In the genomic region with DNA sequence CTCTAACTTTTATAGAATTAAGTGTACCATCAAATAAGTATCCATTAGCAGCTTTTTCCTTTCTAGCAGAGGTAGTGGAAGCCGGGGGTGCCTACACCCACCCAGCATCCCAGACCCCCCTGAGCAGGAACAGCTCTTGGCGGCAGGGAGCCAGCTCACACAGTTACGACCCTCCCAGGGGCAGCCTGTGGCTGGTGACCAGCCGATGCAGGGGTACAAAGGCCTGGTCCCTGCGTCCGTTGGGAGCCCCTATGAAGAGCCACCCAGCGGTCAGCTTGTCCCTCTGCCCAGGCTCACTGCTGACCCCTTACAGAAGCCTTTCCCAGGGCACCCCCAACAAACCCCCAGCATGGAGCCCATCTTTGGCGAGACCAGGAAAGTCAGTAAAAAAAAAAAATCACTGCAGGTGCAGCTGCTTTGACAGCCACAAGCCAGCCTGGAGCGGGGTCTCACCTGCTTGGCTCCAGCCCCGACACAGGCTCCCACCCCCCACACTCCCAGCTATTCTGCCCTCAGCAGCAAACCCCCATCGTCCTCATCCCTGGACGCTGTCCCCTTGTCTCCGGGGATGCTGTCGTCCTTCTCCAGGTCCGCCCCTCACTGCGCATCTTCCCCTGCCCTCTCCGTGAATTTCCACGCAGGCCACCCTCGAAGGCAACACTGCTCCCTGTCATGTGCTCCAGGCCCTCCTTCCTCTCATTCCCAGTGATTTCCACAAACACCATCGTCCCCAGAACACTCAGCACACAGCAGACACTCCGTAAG, we compare ENCODE assay signal across 31 cellular contexts. TPM values are rescaled to one million over a fixed set of nuclear protein-coding genes. Genes with fewer than 3 reads are reported as not detected.
DNase-seq lines count a peak whose midpoint lies in the region; ATAC-seq, FAIRE-seq and TF ChIP-seq lines count a peak whose summit lies in the region.
"Had no signal": no experiment of that assay in that cellular context is flagged by ENCODE, and none has a peak within 500 bp of the region (broad histone marks: within the 10 kb centered on the region; RNA-seq: fewer than 3 reads in every experiment).

No MANE protein-coding gene starts in this region.

- FAIRE-seq in kidney (lab: Jason Lieb, UNC): no peak
- FAIRE-seq: frontal cortex, TTC549 had no signal

- H2BK20ac ChIP-seq in H9 (ENCODE audit: low read depth, low read length, poor library complexity, severe bottlenecking): no peak overlapping the region

- no peaks in the 10 kb centered on the region for H4K20me1 ChIP-seq in H9 (ENCODE audit: control insufficient read depth, insufficient read depth, insufficient read length)

- no peaks in the 10 kb centered on the region for H3K79me2 ChIP-seq in H9 (ENCODE audit: insufficient read depth, low read length)

- no peak overlapping the region for H3K4me2 ChIP-seq in H9 (ENCODE audit: insufficient read depth, insufficient read length, low read length)

- no peak overlapping the region for H3K56ac ChIP-seq in H9 (ENCODE audit: insufficient read length, low read depth, low read length)

- no peak overlapping the region for H4K5ac ChIP-seq in H9 (ENCODE audit: insufficient read length, low read depth, low read length)

- H3K23ac ChIP-seq in H9 (ENCODE audit: insufficient read length, low read depth, low read length): no peak overlapping the region

- peaks cover 3% of the 10 kb centered on the region in 2 experiments for H3K9me3 Mint-ChIP-seq in H9
- H3K9me3 Mint-ChIP-seq in stimulated activated memory B cell treated with anti-CD40 and anti-IgM and Interleukin-4, amounts not matched to agents 10 μg/mL and 1 μg/mL and 100 μg/mL, for 72 hours: peaks cover 7% of the 10 kb centered on the region

- TF ChIP-seq CTCF in H9 (conservative IDR thresholded peaks at IDR 0.05) (no peak), kidney (IDR thresholded peaks at IDR 0.05; ENCODE audit: borderline replicate concordance, extremely low read depth, insufficient read depth) (no peak), spleen (IDR thresholded peaks at IDR 0.05 in 8 of 11, conservative IDR thresholded peaks at IDR 0.05 in 3 of 11) (no peak)

- no peak overlapping the region for H2BK5ac ChIP-seq in H9 (ENCODE audit: insufficient read length, low read length)

- ATAC-seq in HG02970 (IDR thresholded peaks at IDR 0.05; ENCODE audit: low FRiP score, unreplicated experiment): no peak
- ATAC-seq in stimulated activated memory B cell treated with anti-CD40 and anti-IgM and Interleukin-4, amounts not matched to agents 10 μg/mL and 1 μg/mL and 100 μg/mL, for 72 hours: no peak
- ATAC-seq: activated CD8-positive, alpha-beta memory T cell treated with anti-CD3 and anti-CD28 coated beads, Interleukin-2, amount 10 ng/mL, durations not matched to agents 7 days and 5 days; left lung had no signal

- H3K27me3 ChIP-seq in H9 (ENCODE audit: insufficient read depth, low read length) (no peaks in the 10 kb centered on the region; the same call in 1 of the 2 replicates), spleen (replicated peaks in 1 of 7) (no peaks in the 10 kb centered on the region)
- H3K27me3 ChIP-seq: ascending aorta, cardiac muscle cell, esophagus squamous epithelium, left lung, upper lobe of left lung had no signal

- no peak overlapping the region for H3K27ac ChIP-seq in H9 (ENCODE audit: insufficient read length, low read depth, low read length)
- H3K27ac ChIP-seq in kidney (ENCODE audit: low read depth in 2 of 2, low read length in 2 of 2): no peak overlapping the region
- no peak overlapping the region for H3K27ac ChIP-seq in spleen
- H3K27ac ChIP-seq: ascending aorta, cardiac muscle cell, esophagus squamous epithelium, HL-60, left lung, skin epidermis, upper lobe of left lung had no signal

- peaks cover 27% of the 10 kb centered on the region for H3K27me3 Mint-ChIP-seq in H9 (ENCODE audit: low read depth)
- H3K27me3 Mint-ChIP-seq in stimulated activated memory B cell treated with anti-CD40 and anti-IgM and Interleukin-4, amounts not matched to agents 10 μg/mL and 1 μg/mL and 100 μg/mL, for 72 hours: no peaks in the 10 kb centered on the region
- H3K27me3 Mint-ChIP-seq: activated CD8-positive, alpha-beta memory T cell treated with anti-CD3 and anti-CD28 coated beads, Interleukin-2, amount 10 ng/mL, durations not matched to agents 7 days and 5 days; dendritic cell treated with granulocyte-macrophage colony-stimulating factor and Interleukin-4, amounts not matched to agents 40 ng/mL and 50 ng/mL, for 4 days had no signal

- H3K36me3 Mint-ChIP-seq in H9 (ENCODE audit: insufficient read depth in 1 of 3, low read depth in 3 of 3): no peaks in the 10 kb centered on the region
- peaks cover 53% of the 10 kb centered on the region for H3K36me3 Mint-ChIP-seq in stimulated activated memory B cell treated with anti-CD40 and anti-IgM and Interleukin-4, amounts not matched to agents 10 μg/mL and 1 μg/mL and 100 μg/mL, for 72 hours

- H2BK15ac ChIP-seq in H9 (ENCODE audit: low read depth, low read length): no peak overlapping the region

- intact Hi-C loops in kidney (cut with DNase I): no loop called here
- intact Hi-C loops in spleen (cut with DNase I; ENCODE audit: low total_unique reads): no loop called here

- no peak overlapping the region for H4K91ac ChIP-seq in H9 (ENCODE audit: insufficient read length, low read depth, low read length)

- H2AFZ ChIP-seq in H9 (ENCODE audit: low read length): no peak overlapping the region

- H3K18ac ChIP-seq in H9 (ENCODE audit: insufficient read length, low read depth, low read length): no peak overlapping the region

- WGBS in H9 (ENCODE audit: extremely low coverage, insufficient read length, low lambda C conversion rate): no CpG with 5 or more reads among the region's 21 CpGs
- WGBS in spleen, 5 donors: 92 to 95% (median 94%) methylated on average over 20 to 21 of the region's 21 CpGs

- no peaks in the 10 kb centered on the region for H3K4me1 ChIP-seq in H9 (ENCODE audit: insufficient read depth, low read length)
- H3K4me1 ChIP-seq in kidney (ENCODE audit: control insufficient read depth in 1 of 2, insufficient read depth in 1 of 2, low read depth in 1 of 2, low read length in 2 of 2): no peaks in the 10 kb centered on the region
- no peaks in the 10 kb centered on the region for H3K4me1 ChIP-seq in spleen
- H3K4me1 ChIP-seq: ascending aorta, Caco-2, esophagus squamous epithelium, left lung, upper lobe of left lung had no signal

- H3K79me1 ChIP-seq in H9 (ENCODE audit: insufficient read depth, low read depth, low read length, poor library complexity, severe bottlenecking): no peaks in the 10 kb centered on the region

- H3K9ac ChIP-seq in H9 (ENCODE audit: extremely low read depth, insufficient read length, low read length): no peak overlapping the region
- no peak overlapping the region for H3K9ac ChIP-seq in kidney (ENCODE audit: low read length in 2 of 2)

- no peak overlapping the region for H3K27ac Mint-ChIP-seq in H9
- no peak overlapping the region for H3K27ac Mint-ChIP-seq in stimulated activated memory B cell treated with anti-CD40 and anti-IgM and Interleukin-4, amounts not matched to agents 10 μg/mL and 1 μg/mL and 100 μg/mL, for 72 hours
- H3K27ac Mint-ChIP-seq: activated CD8-positive, alpha-beta memory T cell treated with anti-CD3 and anti-CD28 coated beads, Interleukin-2, amount 10 ng/mL, durations not matched to agents 7 days and 5 days; activated T-helper 1 cell treated with anti-CD3 and anti-CD28 coated beads, Interleukin-12 subunit alpha, Interleukin-12 subunit beta, Interleukin-2, Interleukin-4 antibody, amounts not matched to agents 30 ng/mL and 10 ng/mL and 1 ng/mL, durations not matched to agents 14 hours and 24 hours and 36 hours; dendritic cell treated with granulocyte-macrophage colony-stimulating factor and Interleukin-4, amounts not matched to agents 40 ng/mL and 50 ng/mL, for 4 days had no signal

- no peak overlapping the region for H3T11ph ChIP-seq in H9 (ENCODE audit: low read length)

- TF ChIP-seq POLR2A in spleen (IDR thresholded peaks at IDR 0.05): no peak

- H3K4ac ChIP-seq in H9 (ENCODE audit: low read depth, low read length): no peak overlapping the region

- no peak overlapping the region for H2AK5ac ChIP-seq in H9 (ENCODE audit: insufficient read length, low read length)

- H3K36me3 ChIP-seq in kidney (ENCODE audit: control insufficient read depth in 1 of 2, insufficient read depth in 2 of 2, low read length in 2 of 2): no peaks in the 10 kb centered on the region
- H3K36me3 ChIP-seq in spleen: peaks cover 0 to 11% (median 0%) of the 10 kb centered on the region in 6 donors
- H3K36me3 ChIP-seq: ascending aorta, cardiac muscle cell, esophagus squamous epithelium, left lung, upper lobe of left lung had no signal

- H4K8ac ChIP-seq in H9 (replicated peaks; ENCODE audit: insufficient read length, low read depth, low read length): peak overlapping the region; percentile 77

- H3K4me3 ChIP-seq in kidney (ENCODE audit: low read length in 2 of 2) (no peak overlapping the region), spleen (no peak overlapping the region)
- H3K4me3 ChIP-seq: ascending aorta, cardiac muscle cell, esophagus squamous epithelium, left lung, skin epidermis, upper lobe of left lung had no signal

- H2BK120ac ChIP-seq in H9 (ENCODE audit: low read depth, low read length, poor library complexity, severe bottlenecking): no peak overlapping the region

- no peak overlapping the region for H3K14ac ChIP-seq in H9 (ENCODE audit: insufficient read depth, low read length)

- DNase-seq in activated CD8-positive, alpha-beta memory T cell treated with anti-CD3 and anti-CD28 coated beads, Interleukin-2, amount 50 U/mL, for 4 hours: peak; percentile 10
- DNase-seq in activated CD8-positive, alpha-beta memory T cell treated with anti-CD3 and anti-CD28 coated beads for 24 hours: no peak
- DNase-seq in H9 (peak; percentile 12), kidney (peak; percentile 58), spleen (peak; percentile 58), GM03348 (ENCODE audit: low spot score) (no peak)
- DNase-seq: ACHN; activated CD8-positive, alpha-beta memory T cell treated with anti-CD3 and anti-CD28 coated beads, Interleukin-2, amount 10 ng/mL, durations not matched to agents 7 days and 5 days; activated naive CD4-positive, alpha-beta T cell treated with anti-CD3 and anti-CD28 coated beads, Interleukin-2, amount 50 U/mL, for 16 hours; C1 segment of cervical spinal cord; Caco-2; DMS79 treated with DMSO at 0.1 percent for 48 hours; esophagus squamous epithelium; hypothalamus; Karpas-422; NCI-H146; NCI-H446; NCI-H774; RPMI8226; upper lobe of left lung had no signal

- no peak overlapping the region for H3K4me3 Mint-ChIP-seq in H9
- no peak overlapping the region for H3K4me3 Mint-ChIP-seq in stimulated activated memory B cell treated with anti-CD40 and anti-IgM and Interleukin-4, amounts not matched to agents 10 μg/mL and 1 μg/mL and 100 μg/mL, for 72 hours
- H3K4me3 Mint-ChIP-seq: activated CD8-positive, alpha-beta memory T cell treated with anti-CD3 and anti-CD28 coated beads, Interleukin-2, amount 10 ng/mL, durations not matched to agents 7 days and 5 days; activated T-helper 1 cell treated with anti-CD3 and anti-CD28 coated beads, Interleukin-12 subunit alpha, Interleukin-12 subunit beta, Interleukin-2, Interleukin-4 antibody, amounts not matched to agents 30 ng/mL and 10 ng/mL and 1 ng/mL, durations not matched to agents 14 hours and 24 hours and 36 hours; dendritic cell treated with granulocyte-macrophage colony-stimulating factor and Interleukin-4, amounts not matched to agents 40 ng/mL and 50 ng/mL, for 4 days had no signal

- no peaks in the 10 kb centered on the region for H3K23me2 ChIP-seq in H9 (ENCODE audit: insufficient read length, low read depth, low read length, poor library complexity, severe bottlenecking)

- no peaks in the 10 kb centered on the region for H3K4me1 Mint-ChIP-seq in H9
- no peaks in the 10 kb centered on the region for H3K4me1 Mint-ChIP-seq in stimulated activated memory B cell treated with anti-CD40 and anti-IgM and Interleukin-4, amounts not matched to agents 10 μg/mL and 1 μg/mL and 100 μg/mL, for 72 hours
- H3K4me1 Mint-ChIP-seq: activated CD8-positive, alpha-beta memory T cell treated with anti-CD3 and anti-CD28 coated beads, Interleukin-2, amount 10 ng/mL, durations not matched to agents 7 days and 5 days had no signal

- H2BK12ac ChIP-seq in H9 (ENCODE audit: insufficient read length, low read depth, low read length): no peak overlapping the region

- no peaks in the 10 kb centered on the region for H3K9me3 ChIP-seq in H9 (ENCODE audit: control insufficient read depth, low read depth, low read length)
- H3K9me3 ChIP-seq in kidney (ENCODE audit: control insufficient read depth in 1 of 2, low read length in 2 of 2): peaks cover 0 to 5% of the 10 kb centered on the region in 2 donors
- peaks cover 4 to 38% (median 34%) of the 10 kb centered on the region in 8 donors for H3K9me3 ChIP-seq in spleen
- H3K9me3 ChIP-seq: Caco-2 had no signal

RNA-seq across cellular contexts. Expression of a gene that starts 43.1 kb away (rescaled TPM):
- total RNA-seq in H9 (2021): 39.4 and 44.0 TPM in 2 replicates
- total RNA-seq in kidney: 124 TPM
- polyA plus RNA-seq in kidney (ENCODE audit: insufficient read depth, low read depth, low replicate concordance): 18.4 TPM
- total RNA-seq in spleen: 10 to 100 TPM in 5 of 7 donors, 1 to 10 TPM in 2; 7.9 to 25.0 (median 18.6) TPM
- polyA plus RNA-seq in spleen: 10 to 100 TPM in 1 of 3 donors, 1 to 10 TPM in 2; 4.1 to 12.4 (median 9.1) TPM

Comparison
In these comparisons a context has a peak if more than half of its experiments do, and no peak if none do; other contexts are left out.
1. DNase-seq: peak in activated CD8-positive, alpha-beta memory T cell treated with anti-CD3 and anti-CD28 coated beads, Interleukin-2, amount 50 U/mL, for 4 hours (single experiment), H9 (single experiment), kidney (single experiment) and spleen (single experiment); none in activated CD8-positive, alpha-beta memory T cell treated with anti-CD3 and anti-CD28 coated beads for 24 hours (single experiment) and GM03348 (single experiment).